1 cellular context compared by ENCODE assay signal in the genomic region with DNA sequence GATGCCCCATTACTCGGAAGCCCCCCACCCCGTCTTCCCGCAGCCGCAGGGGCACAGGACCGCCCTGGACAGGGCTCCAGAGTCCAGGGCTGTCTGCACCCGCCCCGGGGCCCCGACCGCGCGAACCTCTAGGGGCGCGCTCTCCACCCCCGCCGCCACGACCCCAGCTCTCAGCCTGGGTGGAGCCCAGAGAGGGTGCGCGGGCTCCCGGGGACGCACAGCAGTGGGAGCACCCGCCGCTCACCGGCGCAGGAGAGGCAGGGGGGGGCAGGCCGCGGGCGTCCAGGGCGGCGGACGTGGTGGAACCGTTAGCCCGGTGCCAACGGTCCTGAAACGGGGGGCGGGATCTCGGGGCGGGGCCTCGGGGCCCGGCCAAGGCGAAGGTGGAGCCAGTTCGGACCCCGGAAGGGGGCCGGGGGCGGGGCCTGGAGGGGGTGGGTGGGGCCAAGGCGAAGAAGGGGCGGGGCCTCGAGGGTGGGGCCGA.
TF ChIP-seq lines count a peak whose summit lies in the region.

A gene with protein sequence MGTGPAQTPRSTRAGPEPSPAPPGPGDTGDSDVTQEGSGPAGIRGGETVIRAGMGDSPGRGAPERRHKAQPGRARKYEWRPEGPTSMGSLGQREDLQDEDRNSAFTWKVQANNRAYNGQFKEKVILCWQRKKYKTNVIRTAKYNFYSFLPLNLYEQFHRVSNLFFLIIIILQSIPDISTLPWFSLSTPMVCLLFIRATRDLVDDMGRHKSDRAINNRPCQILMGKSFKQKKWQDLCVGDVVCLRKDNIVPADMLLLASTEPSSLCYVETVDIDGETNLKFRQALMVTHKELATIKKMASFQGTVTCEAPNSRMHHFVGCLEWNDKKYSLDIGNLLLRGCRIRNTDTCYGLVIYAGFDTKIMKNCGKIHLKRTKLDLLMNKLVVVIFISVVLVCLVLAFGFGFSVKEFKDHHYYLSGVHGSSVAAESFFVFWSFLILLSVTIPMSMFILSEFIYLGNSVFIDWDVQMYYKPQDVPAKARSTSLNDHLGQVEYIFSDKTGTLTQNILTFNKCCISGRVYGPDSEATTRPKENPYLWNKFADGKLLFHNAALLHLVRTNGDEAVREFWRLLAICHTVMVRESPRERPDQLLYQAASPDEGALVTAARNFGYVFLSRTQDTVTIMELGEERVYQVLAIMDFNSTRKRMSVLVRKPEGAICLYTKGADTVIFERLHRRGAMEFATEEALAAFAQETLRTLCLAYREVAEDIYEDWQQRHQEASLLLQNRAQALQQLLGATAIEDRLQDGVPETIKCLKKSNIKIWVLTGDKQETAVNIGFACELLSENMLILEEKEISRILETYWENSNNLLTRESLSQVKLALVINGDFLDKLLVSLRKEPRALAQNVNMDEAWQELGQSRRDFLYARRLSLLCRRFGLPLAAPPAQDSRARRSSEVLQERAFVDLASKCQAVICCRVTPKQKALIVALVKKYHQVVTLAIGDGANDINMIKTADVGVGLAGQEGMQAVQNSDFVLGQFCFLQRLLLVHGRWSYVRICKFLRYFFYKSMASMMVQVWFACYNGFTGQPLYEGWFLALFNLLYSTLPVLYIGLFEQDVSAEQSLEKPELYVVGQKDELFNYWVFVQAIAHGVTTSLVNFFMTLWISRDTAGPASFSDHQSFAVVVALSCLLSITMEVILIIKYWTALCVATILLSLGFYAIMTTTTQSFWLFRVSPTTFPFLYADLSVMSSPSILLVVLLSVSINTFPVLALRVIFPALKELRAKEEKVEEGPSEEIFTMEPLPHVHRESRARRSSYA (N-terminal part only) (minus strand): TSS at position 335 of the 484 bp plus-strand sequence. CDS start 540 bp downstream, outside the sequence.

TF ChIP-seq in HepG2, 621 proteins besides CTCF, POLR2A, EP300 and RAD21 (continued from another document):
- TF ChIP-seq, protein P1, sequence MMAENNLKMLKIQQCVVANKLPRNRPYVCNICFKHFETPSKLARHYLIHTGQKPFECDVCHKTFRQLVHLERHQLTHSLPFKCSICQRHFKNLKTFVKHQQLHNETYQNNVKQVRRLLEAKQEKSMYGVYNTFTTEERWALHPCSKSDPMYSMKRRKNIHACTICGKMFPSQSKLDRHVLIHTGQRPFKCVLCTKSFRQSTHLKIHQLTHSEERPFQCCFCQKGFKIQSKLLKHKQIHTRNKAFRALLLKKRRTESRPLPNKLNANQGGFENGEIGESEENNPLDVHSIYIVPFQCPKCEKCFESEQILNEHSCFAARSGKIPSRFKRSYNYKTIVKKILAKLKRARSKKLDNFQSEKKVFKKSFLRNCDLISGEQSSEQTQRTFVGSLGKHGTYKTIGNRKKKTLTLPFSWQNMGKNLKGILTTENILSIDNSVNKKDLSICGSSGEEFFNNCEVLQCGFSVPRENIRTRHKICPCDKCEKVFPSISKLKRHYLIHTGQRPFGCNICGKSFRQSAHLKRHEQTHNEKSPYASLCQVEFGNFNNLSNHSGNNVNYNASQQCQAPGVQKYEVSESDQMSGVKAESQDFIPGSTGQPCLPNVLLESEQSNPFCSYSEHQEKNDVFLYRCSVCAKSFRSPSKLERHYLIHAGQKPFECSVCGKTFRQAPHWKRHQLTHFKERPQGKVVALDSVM (CRISPR knock-in tag; IDR thresholded peaks at IDR 0.05) = no peak
- TF ChIP-seq BHLHE40 (IDR thresholded peaks at IDR 0.05; ENCODE audit: low read length) (no peak), FOXM1 (CRISPR knock-in tag; IDR thresholded peaks at IDR 0.05) (no peak), ARNT2 (CRISPR knock-in tag; IDR thresholded peaks at IDR 0.05; ENCODE audit: low read depth) (no peak), TCF7L2 (IDR thresholded peaks at IDR 0.05; ENCODE audit: low read depth, low read length) (no peak), ZNF547 (CRISPR knock-in tag; IDR thresholded peaks at IDR 0.05) (no peak), ZNF20 (CRISPR knock-in tag; IDR thresholded peaks at IDR 0.05) (no peak), GPN1 (CRISPR knock-in tag; IDR thresholded peaks at IDR 0.05; ENCODE audit: borderline replicate concordance) (no peak), ZNF629 (CRISPR knock-in tag; conservative IDR thresholded peaks at IDR 0.05) (0 out of 2 replicates have a peak, but pooled peaks have one; percentile 1), HNRNPH1 (optimal IDR thresholded peaks at IDR 0.05; ENCODE audit: low read depth, low read length) (no peak), ONECUT2 (CRISPR knock-in tag; IDR thresholded peaks at IDR 0.05) (no peak), HOXD1 (CRISPR knock-in tag; IDR thresholded peaks at IDR 0.05) (no peak), ZSCAN9 (CRISPR knock-in tag; IDR thresholded peaks at IDR 0.05; ENCODE audit: borderline replicate concordance) (no peak), EZH2 (conservative IDR thresholded peaks at IDR 0.05; ENCODE audit: low read depth, low read length) (no peak), ZMYM3 (CRISPR knock-in tag; IDR thresholded peaks at IDR 0.05) (peak; percentile 94), HOXA3 (CRISPR knock-in tag; IDR thresholded peaks at IDR 0.05) (no peak), PPARG (CRISPR knock-in tag; conservative IDR thresholded peaks at IDR 0.05) (0 out of 2 replicates have a peak, but pooled peaks have one; percentile 9), MBD4 (IDR thresholded peaks at IDR 0.05; ENCODE audit: borderline replicate concordance, low read length) (no peak), HDAC1 (CRISPR knock-in tag; IDR thresholded peaks at IDR 0.05) (peak; percentile 63), PHF8 (CRISPR knock-in tag; IDR thresholded peaks at IDR 0.05) (0 out of 2 replicates have a peak, but pooled peaks have one; percentile 53), AGO1 (IDR thresholded peaks at IDR 0.05; ENCODE audit: low read depth, low read length, poor library complexity, severe bottlenecking) (no peak), ZNF772 (CRISPR knock-in tag; IDR thresholded peaks at IDR 0.05) (no peak), GFI1 (CRISPR knock-in tag; IDR thresholded peaks at IDR 0.05; ENCODE audit: borderline replicate concordance) (no peak), BCL6 (CRISPR knock-in tag; IDR thresholded peaks at IDR 0.05) (0 out of 2 replicates have a peak, but pooled peaks have one; percentile 7), ZNF180 (CRISPR knock-in tag; IDR thresholded peaks at IDR 0.05; ENCODE audit: borderline replicate concordance, low read depth) (no peak)
- TF ChIP-seq, protein P2, sequence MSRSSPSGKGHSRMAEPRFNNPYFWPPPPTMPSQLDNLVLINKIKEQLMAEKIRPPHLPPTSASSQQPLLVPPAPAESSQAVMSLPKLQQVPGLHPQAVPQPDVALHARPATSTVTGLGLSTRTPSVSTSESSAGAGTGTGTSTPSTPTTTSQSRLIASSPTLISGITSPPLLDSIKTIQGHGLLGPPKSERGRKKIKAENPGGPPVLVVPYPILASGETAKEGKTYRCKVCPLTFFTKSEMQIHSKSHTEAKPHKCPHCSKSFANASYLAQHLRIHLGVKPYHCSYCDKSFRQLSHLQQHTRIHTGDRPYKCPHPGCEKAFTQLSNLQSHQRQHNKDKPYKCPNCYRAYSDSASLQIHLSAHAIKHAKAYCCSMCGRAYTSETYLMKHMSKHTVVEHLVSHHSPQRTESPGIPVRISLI (CRISPR knock-in tag; IDR thresholded peaks at IDR 0.05; ENCODE audit: borderline replicate concordance) = no peak
- TF ChIP-seq, protein P3, sequence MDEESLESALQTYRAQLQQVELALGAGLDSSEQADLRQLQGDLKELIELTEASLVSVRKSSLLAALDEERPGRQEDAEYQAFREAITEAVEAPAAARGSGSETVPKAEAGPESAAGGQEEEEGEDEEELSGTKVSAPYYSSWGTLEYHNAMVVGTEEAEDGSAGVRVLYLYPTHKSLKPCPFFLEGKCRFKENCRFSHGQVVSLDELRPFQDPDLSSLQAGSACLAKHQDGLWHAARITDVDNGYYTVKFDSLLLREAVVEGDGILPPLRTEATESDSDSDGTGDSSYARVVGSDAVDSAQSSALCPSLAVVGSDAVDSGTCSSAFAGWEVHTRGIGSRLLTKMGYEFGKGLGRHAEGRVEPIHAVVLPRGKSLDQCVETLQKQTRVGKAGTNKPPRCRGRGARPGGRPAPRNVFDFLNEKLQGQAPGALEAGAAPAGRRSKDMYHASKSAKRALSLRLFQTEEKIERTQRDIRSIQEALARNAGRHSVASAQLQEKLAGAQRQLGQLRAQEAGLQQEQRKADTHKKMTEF (CRISPR knock-in tag; IDR thresholded peaks at IDR 0.05) = peak; percentile 34; the same call in 1 of the 2 replicates
- TF ChIP-seq, protein P4, sequence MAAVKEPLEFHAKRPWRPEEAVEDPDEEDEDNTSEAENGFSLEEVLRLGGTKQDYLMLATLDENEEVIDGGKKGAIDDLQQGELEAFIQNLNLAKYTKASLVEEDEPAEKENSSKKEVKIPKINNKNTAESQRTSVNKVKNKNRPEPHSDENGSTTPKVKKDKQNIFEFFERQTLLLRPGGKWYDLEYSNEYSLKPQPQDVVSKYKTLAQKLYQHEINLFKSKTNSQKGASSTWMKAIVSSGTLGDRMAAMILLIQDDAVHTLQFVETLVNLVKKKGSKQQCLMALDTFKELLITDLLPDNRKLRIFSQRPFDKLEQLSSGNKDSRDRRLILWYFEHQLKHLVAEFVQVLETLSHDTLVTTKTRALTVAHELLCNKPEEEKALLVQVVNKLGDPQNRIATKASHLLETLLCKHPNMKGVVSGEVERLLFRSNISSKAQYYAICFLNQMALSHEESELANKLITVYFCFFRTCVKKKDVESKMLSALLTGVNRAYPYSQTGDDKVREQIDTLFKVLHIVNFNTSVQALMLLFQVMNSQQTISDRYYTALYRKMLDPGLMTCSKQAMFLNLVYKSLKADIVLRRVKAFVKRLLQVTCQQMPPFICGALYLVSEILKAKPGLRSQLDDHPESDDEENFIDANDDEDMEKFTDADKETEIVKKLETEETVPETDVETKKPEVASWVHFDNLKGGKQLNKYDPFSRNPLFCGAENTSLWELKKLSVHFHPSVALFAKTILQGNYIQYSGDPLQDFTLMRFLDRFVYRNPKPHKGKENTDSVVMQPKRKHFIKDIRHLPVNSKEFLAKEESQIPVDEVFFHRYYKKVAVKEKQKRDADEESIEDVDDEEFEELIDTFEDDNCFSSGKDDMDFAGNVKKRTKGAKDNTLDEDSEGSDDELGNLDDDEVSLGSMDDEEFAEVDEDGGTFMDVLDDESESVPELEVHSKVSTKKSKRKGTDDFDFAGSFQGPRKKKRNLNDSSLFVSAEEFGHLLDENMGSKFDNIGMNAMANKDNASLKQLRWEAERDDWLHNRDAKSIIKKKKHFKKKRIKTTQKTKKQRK (IDR thresholded peaks at IDR 0.05; ENCODE audit: low read length) = no peak
- TF ChIP-seq, protein P5, sequence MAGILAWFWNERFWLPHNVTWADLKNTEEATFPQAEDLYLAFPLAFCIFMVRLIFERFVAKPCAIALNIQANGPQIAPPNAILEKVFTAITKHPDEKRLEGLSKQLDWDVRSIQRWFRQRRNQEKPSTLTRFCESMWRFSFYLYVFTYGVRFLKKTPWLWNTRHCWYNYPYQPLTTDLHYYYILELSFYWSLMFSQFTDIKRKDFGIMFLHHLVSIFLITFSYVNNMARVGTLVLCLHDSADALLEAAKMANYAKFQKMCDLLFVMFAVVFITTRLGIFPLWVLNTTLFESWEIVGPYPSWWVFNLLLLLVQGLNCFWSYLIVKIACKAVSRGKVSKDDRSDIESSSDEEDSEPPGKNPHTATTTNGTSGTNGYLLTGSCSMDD (CRISPR knock-in tag; IDR thresholded peaks at IDR 0.05) = no peak
- TF ChIP-seq, protein P6, sequence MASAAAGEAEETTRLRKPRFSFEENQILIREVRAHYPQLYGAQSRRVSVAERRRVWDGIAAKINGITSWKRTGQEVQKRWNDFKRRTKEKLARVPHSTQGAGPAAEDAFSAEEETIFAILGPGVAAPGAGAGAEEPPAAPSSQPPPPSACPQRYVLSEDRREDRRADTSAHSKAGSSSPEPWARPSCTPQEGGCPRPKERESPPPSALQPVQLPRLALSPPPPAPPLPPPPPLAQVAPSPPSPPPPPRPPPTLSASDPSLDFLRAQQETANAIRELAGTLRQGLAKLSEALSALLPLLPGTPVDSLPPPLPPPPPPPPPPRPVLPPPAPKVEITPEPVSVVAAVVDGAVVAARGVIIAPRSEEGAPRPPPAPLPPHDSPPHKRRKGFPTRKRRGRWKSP (CRISPR knock-in tag; IDR thresholded peaks at IDR 0.05) = no peak
- TF ChIP-seq, protein P7, sequence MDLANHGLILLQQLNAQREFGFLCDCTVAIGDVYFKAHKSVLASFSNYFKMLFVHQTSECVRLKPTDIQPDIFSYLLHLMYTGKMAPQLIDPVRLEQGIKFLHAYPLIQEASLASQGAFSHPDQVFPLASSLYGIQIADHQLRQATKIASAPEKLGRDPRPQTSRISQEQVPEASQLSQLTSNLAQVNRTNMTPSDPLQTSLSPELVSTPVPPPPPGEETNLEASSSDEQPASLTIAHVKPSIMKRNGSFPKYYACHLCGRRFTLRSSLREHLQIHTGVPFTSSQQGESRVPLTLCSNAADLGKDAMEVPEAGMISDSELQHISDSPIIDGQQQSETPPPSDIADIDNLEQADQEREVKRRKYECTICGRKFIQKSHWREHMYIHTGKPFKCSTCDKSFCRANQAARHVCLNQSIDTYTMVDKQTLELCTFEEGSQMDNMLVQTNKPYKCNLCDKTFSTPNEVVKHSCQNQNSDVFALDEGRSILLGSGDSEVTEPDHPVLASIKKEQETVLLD (CRISPR knock-in tag; IDR thresholded peaks at IDR 0.05; ENCODE audit: low read depth) = peak; percentile 40; the same call in 1 of the 2 replicates
- TF ChIP-seq, protein P8, sequence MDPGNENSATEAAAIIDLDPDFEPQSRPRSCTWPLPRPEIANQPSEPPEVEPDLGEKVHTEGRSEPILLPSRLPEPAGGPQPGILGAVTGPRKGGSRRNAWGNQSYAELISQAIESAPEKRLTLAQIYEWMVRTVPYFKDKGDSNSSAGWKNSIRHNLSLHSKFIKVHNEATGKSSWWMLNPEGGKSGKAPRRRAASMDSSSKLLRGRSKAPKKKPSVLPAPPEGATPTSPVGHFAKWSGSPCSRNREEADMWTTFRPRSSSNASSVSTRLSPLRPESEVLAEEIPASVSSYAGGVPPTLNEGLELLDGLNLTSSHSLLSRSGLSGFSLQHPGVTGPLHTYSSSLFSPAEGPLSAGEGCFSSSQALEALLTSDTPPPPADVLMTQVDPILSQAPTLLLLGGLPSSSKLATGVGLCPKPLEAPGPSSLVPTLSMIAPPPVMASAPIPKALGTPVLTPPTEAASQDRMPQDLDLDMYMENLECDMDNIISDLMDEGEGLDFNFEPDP (CRISPR knock-in tag; conservative IDR thresholded peaks at IDR 0.05) = 0 out of 2 replicates have a peak, but pooled peaks have one; percentile 61
- TF ChIP-seq, protein P9, sequence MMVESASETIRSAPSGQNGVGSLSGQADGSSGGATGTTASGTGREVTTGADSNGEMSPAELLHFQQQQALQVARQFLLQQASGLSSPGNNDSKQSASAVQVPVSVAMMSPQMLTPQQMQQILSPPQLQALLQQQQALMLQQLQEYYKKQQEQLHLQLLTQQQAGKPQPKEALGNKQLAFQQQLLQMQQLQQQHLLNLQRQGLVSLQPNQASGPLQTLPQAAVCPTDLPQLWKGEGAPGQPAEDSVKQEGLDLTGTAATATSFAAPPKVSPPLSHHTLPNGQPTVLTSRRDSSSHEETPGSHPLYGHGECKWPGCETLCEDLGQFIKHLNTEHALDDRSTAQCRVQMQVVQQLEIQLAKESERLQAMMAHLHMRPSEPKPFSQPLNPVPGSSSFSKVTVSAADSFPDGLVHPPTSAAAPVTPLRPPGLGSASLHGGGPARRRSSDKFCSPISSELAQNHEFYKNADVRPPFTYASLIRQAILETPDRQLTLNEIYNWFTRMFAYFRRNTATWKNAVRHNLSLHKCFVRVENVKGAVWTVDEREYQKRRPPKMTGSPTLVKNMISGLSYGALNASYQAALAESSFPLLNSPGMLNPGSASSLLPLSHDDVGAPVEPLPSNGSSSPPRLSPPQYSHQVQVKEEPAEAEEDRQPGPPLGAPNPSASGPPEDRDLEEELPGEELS (CRISPR knock-in tag; IDR thresholded peaks at IDR 0.05) = no peak
